ENCODE assay signal across 35 cellular contexts in genomic region chr9:94706922-94707321, GRCh38.
"Had no signal": no experiment of that assay in that cellular context is flagged by ENCODE, and none has a peak within 500 bp of the region (broad histone marks: within the 10 kb centered on the region; RNA-seq: fewer than 3 reads in every experiment).

No MANE protein-coding gene starts in this region.

- DNase-seq: activated B cell treated with CpG ODN at 0.5 μM for 24 hours; activated CD4-positive, alpha-beta T cell treated with anti-CD3 and anti-CD28 coated beads for 48 hours; activated CD4-positive, alpha-beta T cell treated with anti-CD3 and anti-CD28 coated beads, Interleukin-2, amount 50 U/mL, for 1 hour; activated CD4-positive, alpha-beta T cell treated with anti-CD3 and anti-CD28 coated beads, Interleukin-2, amount 50 U/mL, for 48 hours; activated CD8-positive, alpha-beta memory T cell treated with anti-CD3 and anti-CD28 coated beads for 24 hours; activated CD8-positive, alpha-beta T cell treated with anti-CD3 and anti-CD28 coated beads for 36 hours; activated effector memory CD4-positive, alpha-beta T cell treated with Interleukin-2 at 50 U/mL for 16 hours; activated gamma-delta T cell treated with Interleukin-2 at 50 U/mL for 16 hours; activated naive CD4-positive, alpha-beta T cell treated with anti-CD3 and anti-CD28 coated beads, Interleukin-2, amount 50 U/mL, for 16 hours; activated naive CD4-positive, alpha-beta T cell treated with Interleukin-2 at 50 U/mL for 16 hours; activated T-cell treated with anti-CD3 and anti-CD28 coated beads, Interleukin-2, amount 50 U/mL, for 4 hours; amniotic stem cell; anterior cingulate cortex; brain microvascular endothelial cell; dorsolateral prefrontal cortex; effector memory CD4-positive, alpha-beta T cell; endodermal cell; erythroblast; foreskin keratinocyte; gastrocnemius medialis; glutamatergic neuron; T-helper 1 cell; T-helper 17 cell; T1000; WERI-Rb-1 had no signal

- H3K9me3 ChIP-seq: esophagus muscularis mucosa, gastrocnemius medialis had no signal

- ATAC-seq: activated CD4-positive, CD25-positive, alpha-beta regulatory T cell treated with anti-CD3 and anti-CD28 coated beads, Interleukin-2, amount 50 U/mL, for 24 hours; activated CD8-positive, alpha-beta T cell treated with anti-CD3 and anti-CD28 coated beads for 36 hours; activated T-cell treated with anti-CD3 and anti-CD28 coated beads, Interleukin-2, amount 50 U/mL, for 4 hours; activated T-helper 17 cell treated with anti-CD3 and anti-CD28 coated beads, Interleukin-2, amount 50 U/mL, for 72 hours; foreskin keratinocyte; gastrocnemius medialis; T-helper 17 cell had no signal

- H3K4me1 Mint-ChIP-seq: activated B cell treated with CpG ODN at 0.5 μM for 24 hours; activated T-helper 17 cell treated with anti-CD3 and anti-CD28 coated beads, Interleukin-2, amount 50 U/mL, for 72 hours; central memory CD8-positive, alpha-beta T cell had no signal

- H3K27ac Mint-ChIP-seq: activated B cell treated with CpG ODN at 0.5 μM for 24 hours; activated CD8-positive, alpha-beta T cell treated with anti-CD3 and anti-CD28 coated beads for 36 hours; activated naive CD8-positive, alpha-beta T cell; activated T-helper 17 cell treated with anti-CD3 and anti-CD28 coated beads, Interleukin-2, amount 50 U/mL, for 72 hours; dendritic cell treated with granulocyte-macrophage colony-stimulating factor and Interleukin-4, amounts not matched to agents 40 ng/mL and 50 ng/mL, for 4 days; endodermal cell; T-helper 17 cell; T-helper 2 cell treated with Interferon-gamma antibody and Interleukin-4, amounts not matched to agents 5 μg/mL and 100 μg/mL, for 36 hours had no signal

- H3K36me3 ChIP-seq: brain microvascular endothelial cell, esophagus muscularis mucosa, gastrocnemius medialis, WERI-Rb-1 had no signal

- H3K4me3 ChIP-seq: coronary artery, dorsolateral prefrontal cortex, esophagus muscularis mucosa, gastrocnemius medialis had no signal

- H3K4me3 Mint-ChIP-seq: activated B cell treated with CpG ODN at 0.5 μM for 24 hours; activated CD8-positive, alpha-beta T cell treated with anti-CD3 and anti-CD28 coated beads for 36 hours; activated naive CD8-positive, alpha-beta T cell; activated T-cell treated with anti-CD3 and anti-CD28 coated beads, Interleukin-2, amount 50 U/mL, for 4 hours; activated T-helper 17 cell treated with anti-CD3 and anti-CD28 coated beads, Interleukin-2, amount 50 U/mL, for 72 hours; central memory CD8-positive, alpha-beta T cell; dendritic cell treated with granulocyte-macrophage colony-stimulating factor and Interleukin-4, amounts not matched to agents 40 ng/mL and 50 ng/mL, for 4 days; endodermal cell; T-helper 17 cell; T-helper 2 cell treated with Interferon-gamma antibody and Interleukin-4, amounts not matched to agents 5 μg/mL and 100 μg/mL, for 36 hours had no signal

- H3K9me3 Mint-ChIP-seq: activated B cell treated with CpG ODN at 0.5 μM for 24 hours; activated CD8-positive, alpha-beta T cell treated with anti-CD3 and anti-CD28 coated beads for 36 hours; activated T-cell treated with anti-CD3 and anti-CD28 coated beads, Interleukin-2, amount 50 U/mL, for 4 hours; activated T-helper 17 cell treated with anti-CD3 and anti-CD28 coated beads, Interleukin-2, amount 50 U/mL, for 72 hours; central memory CD8-positive, alpha-beta T cell; dendritic cell treated with granulocyte-macrophage colony-stimulating factor and Interleukin-4, amounts not matched to agents 40 ng/mL and 50 ng/mL, for 4 days; endodermal cell; T-helper 2 cell treated with Interferon-gamma antibody and Interleukin-4, amounts not matched to agents 5 μg/mL and 100 μg/mL, for 36 hours had no signal

- H3K27ac ChIP-seq: brain microvascular endothelial cell, coronary artery, esophagus muscularis mucosa, foreskin keratinocyte, gastrocnemius medialis, WERI-Rb-1 had no signal

- FAIRE-seq: astrocyte, bronchial epithelial cell had no signal

- H3K4me1 ChIP-seq: esophagus muscularis mucosa, foreskin keratinocyte, gastrocnemius medialis had no signal

- H3K36me3 Mint-ChIP-seq: activated naive CD8-positive, alpha-beta T cell had no signal

- H3K27me3 ChIP-seq: brain microvascular endothelial cell, dorsolateral prefrontal cortex, esophagus muscularis mucosa, gastrocnemius medialis had no signal
